In the genomic region with DNA sequence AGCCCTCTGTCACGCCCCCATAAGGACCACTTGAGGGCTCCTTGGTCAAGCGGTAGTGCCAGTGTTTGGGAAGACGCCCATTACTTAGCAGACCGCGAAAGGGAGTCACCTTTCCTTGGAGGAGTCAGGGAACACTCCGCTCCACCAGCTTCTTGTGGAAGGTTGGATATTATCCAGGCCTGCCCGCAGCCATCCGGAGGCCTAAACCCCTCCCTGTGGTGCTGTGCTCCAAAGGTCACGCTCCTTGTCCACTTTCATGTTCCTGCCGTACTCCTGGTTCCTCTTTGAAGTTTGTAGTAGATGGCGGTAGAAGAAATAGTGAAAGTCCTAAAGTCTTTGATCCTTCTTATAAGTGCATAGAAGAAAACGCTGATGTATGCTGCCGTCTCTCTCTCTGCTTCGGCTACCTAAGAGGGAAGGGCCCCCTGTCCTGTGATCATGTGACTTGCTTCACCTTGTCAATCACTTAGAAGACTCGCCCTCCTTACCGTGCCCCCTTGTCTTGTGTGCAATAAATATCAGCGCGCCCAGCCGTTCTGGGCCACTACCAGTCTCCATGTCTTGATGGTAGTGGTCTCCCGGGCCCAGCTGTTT, we compare ENCODE assay signal across 32 cellular contexts. TPM values are rescaled to one million over a fixed set of nuclear protein-coding genes. Genes with fewer than 3 reads are reported as not detected.
DNase-seq lines count a peak whose midpoint lies in the region; ATAC-seq, FAIRE-seq and TF ChIP-seq lines count a peak whose summit lies in the region.
"Had no signal": no experiment of that assay in that cellular context is flagged by ENCODE, and none has a peak within 500 bp of the region (broad histone marks: within the 10 kb centered on the region; RNA-seq: fewer than 3 reads in every experiment).

No MANE protein-coding gene starts in this region.

- no peaks in the 10 kb centered on the region for H3K36me3 ChIP-seq in upper lobe of left lung
- H3K36me3 ChIP-seq: BE2C, gastroesophageal sphincter, left lung had no signal

- 68 to 75% methylated on average over 20 of the region's 20 CpGs for WGBS in upper lobe of left lung, 2 donors

- no peak overlapping the region for H3K4me3 ChIP-seq in upper lobe of left lung
- H3K4me3 ChIP-seq: dorsolateral prefrontal cortex, gastroesophageal sphincter, left lung, SK-N-MC had no signal

- H3K27ac Mint-ChIP-seq in nephron progenitor cell = peak overlapping the region; percentile 58
- H3K27ac Mint-ChIP-seq: activated naive CD4-positive, alpha-beta T cell treated with anti-CD3 and anti-CD28 coated beads, Interleukin-2, amount 50 U/mL, for 72 hours; H9; T-helper 17 cell had no signal

- peak overlapping the region in 3 of 4 donors; percentile 6 to 64 (median 37) for H3K27ac ChIP-seq in upper lobe of left lung
- H3K27ac ChIP-seq: dorsolateral prefrontal cortex, gastroesophageal sphincter, left lung, SK-N-MC, VCaP had no signal

- TF ChIP-seq CTCF in nephron progenitor cell (IDR thresholded peaks at IDR 0.05) = no peak
- no peak for TF ChIP-seq CTCF in upper lobe of left lung (IDR thresholded peaks at IDR 0.05)
- TF ChIP-seq CTCF in GM13976 (IDR thresholded peaks at IDR 0.05; ENCODE audit: borderline replicate concordance, control extremely low read depth, extremely low read depth, insufficient read depth, missing control alignments) = no peak

- peaks cover 3 to 23% (median 15%) of the 10 kb centered on the region in 4 donors for H3K4me1 ChIP-seq in upper lobe of left lung
- H3K4me1 ChIP-seq: BE2C had no signal

- ATAC-seq in upper lobe of left lung (ENCODE audit: low FRiP score in 2 of 2) = no peak
- ATAC-seq: activated naive CD4-positive, alpha-beta T cell treated with anti-CD3 and anti-CD28 coated beads, Interleukin-2, amount 50 U/mL, for 72 hours; gastroesophageal sphincter; left lung; naive thymus-derived CD4-positive, alpha-beta T cell; stimulated activated naive B cell treated with anti-CD40 and anti-IgM and Interleukin-4, amounts not matched to agents 10 μg/mL and 1 μg/mL and 100 μg/mL, for 72 hours; T-helper 17 cell had no signal

- peaks cover 34% of the 10 kb centered on the region for H3K9me3 Mint-ChIP-seq in nephron progenitor cell

- H3K4me1 Mint-ChIP-seq in nephron progenitor cell = peaks cover 37% of the 10 kb centered on the region

- in situ Hi-C loops in GM13976 (cut with MboI; ENCODE audit: low sequenced_read_pairs, unreplicated experiment) = loop anchor here (10.0 kb wide), 1 partner anchor 50 kb away; no protein-coding TSS in a partner anchor

- TF ChIP-seq POLR2A in upper lobe of left lung (IDR thresholded peaks at IDR 0.05) = peak in 1 of 4 donors; percentile 7

- no peak overlapping the region for H3K4me3 Mint-ChIP-seq in nephron progenitor cell
- H3K4me3 Mint-ChIP-seq: H9; naive thymus-derived CD4-positive, alpha-beta T cell; stimulated activated naive B cell treated with anti-CD40 and anti-IgM and Interleukin-4, amounts not matched to agents 10 μg/mL and 1 μg/mL and 100 μg/mL, for 72 hours; T-helper 17 cell had no signal

- H3K9me3 ChIP-seq in upper lobe of left lung = peaks cover 0 to 16% (median 4%) of the 10 kb centered on the region in 4 donors
- H3K9me3 ChIP-seq: BE2C had no signal

- no peaks in the 10 kb centered on the region for H3K27me3 Mint-ChIP-seq in nephron progenitor cell (ENCODE audit: low read depth, poor library complexity)
- H3K27me3 Mint-ChIP-seq: stimulated activated naive B cell treated with anti-CD40 and anti-IgM and Interleukin-4, amounts not matched to agents 10 μg/mL and 1 μg/mL and 100 μg/mL, for 72 hours; T-helper 17 cell had no signal

- no peaks in the 10 kb centered on the region for H3K27me3 ChIP-seq in upper lobe of left lung
- H3K27me3 ChIP-seq: BE2C, dorsolateral prefrontal cortex, gastroesophageal sphincter, left lung had no signal

- no peaks in the 10 kb centered on the region for H3K36me3 Mint-ChIP-seq in nephron progenitor cell (ENCODE audit: low read depth)

- no peak for FAIRE-seq in RCC 7860 (lab: Jason Lieb, UNC)
- FAIRE-seq: endothelial cell of umbilical vein, GM12891, urothelium cell line had no signal

- DNase-seq in RCC 7860 (ENCODE audit: low spot score) (peak; percentile 17), kidney tubule cell (ENCODE audit: low spot score) (peak; percentile 69), nephron progenitor cell (no peak), upper lobe of left lung (peak in 1 of 2 donors; percentile 89), 8988T (no peak), GM13976 (ENCODE audit: low spot score) (no peak)
- no peak for DNase-seq in activated CD8-positive, alpha-beta memory T cell treated with anti-CD3 and anti-CD28 coated beads, Interleukin-2, amount 50 U/mL, for 48 hours
- DNase-seq: activated CD4-positive, alpha-beta T cell treated with anti-CD3 and anti-CD28 coated beads for 4 hours; activated effector memory CD4-positive, alpha-beta T cell treated with Interleukin-2 at 50 U/mL for 16 hours; BE2C; dorsolateral prefrontal cortex; H9; hippocampal formation; MM.1S; naive thymus-derived CD4-positive, alpha-beta T cell; NCI-H1105 treated with DMSO at 0.1 percent for 48 hours; NCI-H1930; NCI-H2171 treated with DMSO at 0.1 percent for 48 hours; NCI-H524; occipital lobe; stimulated activated naive B cell treated with anti-CD40 and anti-IgM and Interleukin-4, amounts not matched to agents 10 μg/mL and 1 μg/mL and 100 μg/mL, for 72 hours; T-helper 17 cell had no signal

- TF ChIP-seq EP300 in upper lobe of left lung (IDR thresholded peaks at IDR 0.05) = peak in 1 of 4 donors; percentile 66

RNA-seq across cellular contexts. Expression of gene CATIP, which starts 1.7 kb away (rescaled TPM):
- 1 to 10 TPM in 5 of 6 donors, under 1 TPM in 1; 0.77 to 8.5 (median 4.3) TPM for total RNA-seq in upper lobe of left lung
- total RNA-seq: activated naive CD4-positive, alpha-beta T cell treated with anti-CD3 and anti-CD28 coated beads, Interleukin-2, amount 50 U/mL, for 72 hours; chondrocyte; endothelial cell of umbilical vein; gastroesophageal sphincter; H9; skeletal muscle tissue; T-helper 17 cell had no signal

RNA-seq across cellular contexts. Expression of gene SLC11A1, which starts 27.1 kb away (rescaled TPM):
- total RNA-seq in upper lobe of left lung = 1,000 to 10,000 TPM in 2 of 6 donors, 100 to 1,000 TPM in 4; 145 to 3,249 (median 371) TPM
- total RNA-seq: activated naive CD4-positive, alpha-beta T cell treated with anti-CD3 and anti-CD28 coated beads, Interleukin-2, amount 50 U/mL, for 72 hours; endothelial cell of umbilical vein had no signal

RNA-seq across cellular contexts. Expression of gene CTDSP1, which starts 44.7 kb away (rescaled TPM):
- 100 to 1,000 TPM in 5 of 6 donors, 10 to 100 TPM in 1; 96.6 to 239 (median 189) TPM for total RNA-seq in upper lobe of left lung

Comparison
In these comparisons a context has a peak if more than half of its experiments do, and no peak if none do; other contexts are left out.
1. DNase-seq: peak in RCC 7860 (single experiment) and kidney tubule cell (single experiment); none in nephron progenitor cell (single experiment), 8988T (single experiment), activated CD8-positive, alpha-beta memory T cell treated with anti-CD3 and anti-CD28 coated beads, Interleukin-2, amount 50 U/mL, for 48 hours (single experiment) and GM13976 (single experiment).